In the genomic region with DNA sequence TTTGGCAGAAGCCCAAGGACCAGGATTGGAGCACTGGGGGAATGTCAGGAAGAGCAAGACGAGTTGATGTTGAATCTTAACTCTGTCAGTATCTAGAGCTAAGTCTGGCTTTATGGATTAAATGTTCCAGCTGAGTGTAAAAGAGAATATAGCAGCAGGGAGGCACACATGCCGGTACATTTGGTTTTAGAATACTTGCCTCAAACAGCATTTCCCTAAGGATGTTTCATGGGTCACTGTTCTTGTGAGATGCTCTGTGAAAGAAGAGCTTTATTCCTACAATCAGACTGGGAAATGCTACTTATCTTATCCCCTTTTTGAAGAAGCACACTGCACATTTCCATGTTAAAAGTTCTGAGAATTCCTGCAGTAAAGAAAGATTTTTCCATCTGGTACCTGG, we compare ENCODE assay signal across 31 cellular contexts.
"Had no signal": no experiment of that assay in that cellular context is flagged by ENCODE, and none has a peak within 500 bp of the region (broad histone marks: within the 10 kb centered on the region; RNA-seq: fewer than 3 reads in every experiment).

No MANE protein-coding gene starts in this region.

- H3K4me2 ChIP-seq: smooth muscle cell had no signal

- FAIRE-seq: endometrium, islet of Langerhans, pancreas had no signal

- H3K36me3 ChIP-seq: esophagus squamous epithelium, heart right ventricle, left lung, neutrophil, pancreas, right lobe of liver, suprapubic skin, transverse colon, upper lobe of right lung, uterus had no signal

- H3K27ac Mint-ChIP-seq: effector memory CD8-positive, alpha-beta T cell; mesothelial cell of epicardium; naive thymus-derived CD4-positive, alpha-beta T cell; nephron; stimulated activated naive CD8-positive, alpha-beta T cell treated with anti-CD3 and anti-CD28 coated beads, Interleukin-15, amount 100 ng/mL, for 72 hours had no signal

- H3K27me3 ChIP-seq: esophagus squamous epithelium, heart right ventricle, left lung, neutrophil, pancreas, right lobe of liver, suprapubic skin, transverse colon, upper lobe of right lung, uterus had no signal

- H3K4me3 Mint-ChIP-seq: effector memory CD8-positive, alpha-beta T cell; mesothelial cell of epicardium; naive thymus-derived CD4-positive, alpha-beta T cell; nephron; stimulated activated naive CD8-positive, alpha-beta T cell treated with anti-CD3 and anti-CD28 coated beads, Interleukin-15, amount 100 ng/mL, for 72 hours had no signal

- H3K9me3 ChIP-seq: esophagus squamous epithelium, heart right ventricle, left lung, neutrophil, pancreas, right lobe of liver, suprapubic skin, transverse colon, upper lobe of right lung, uterus had no signal

- H3K4me3 ChIP-seq: coronary artery, esophagus squamous epithelium, heart right ventricle, left lung, pancreas, right lobe of liver, smooth muscle cell, suprapubic skin, transverse colon, upper lobe of right lung, uterus had no signal

- ATAC-seq: effector memory CD8-positive, alpha-beta T cell; heart right ventricle; left cardiac atrium; left lung; naive thymus-derived CD4-positive, alpha-beta T cell; pancreas; right lobe of liver; stimulated activated naive CD8-positive, alpha-beta T cell treated with anti-CD3 and anti-CD28 coated beads, Interleukin-15, amount 100 ng/mL, for 72 hours; upper lobe of right lung had no signal

- H3K4me1 Mint-ChIP-seq: stimulated activated naive CD8-positive, alpha-beta T cell treated with anti-CD3 and anti-CD28 coated beads, Interleukin-15, amount 100 ng/mL, for 72 hours had no signal

- DNase-seq: dermis blood vessel endothelial cell; effector memory CD8-positive, alpha-beta T cell; erythroblast; esophagus squamous epithelium; foreskin melanocyte; glutamatergic neuron; heart right ventricle; hippocampal formation; left cardiac atrium; left lung; mesenchymal stem cell; naive thymus-derived CD4-positive, alpha-beta T cell; pancreas; right lobe of liver; stimulated activated CD4-positive, alpha-beta T cell treated with anti-CD3 and anti-CD28 coated beads, Interleukin-12 subunit alpha, Interleukin-12 subunit beta, amount 100 ng/mL, for 4 hours; stimulated activated CD4-positive, alpha-beta T cell treated with anti-CD3 and anti-CD28 coated beads, Interleukin-1b, Interleukin-23, amount 100 ng/mL, for 48 hours; stimulated activated CD4-positive, alpha-beta T cell treated with anti-CD3 and anti-CD28 coated beads, Interleukin-4, amount 100 ng/mL, for 1 hour; stimulated activated CD8-positive, alpha-beta memory T cell treated with anti-CD3 and anti-CD28 coated beads, Interleukin-4, amount 100 ng/mL, for 48 hours; stimulated activated naive CD4-positive, alpha-beta T cell; stimulated activated naive CD8-positive, alpha-beta T cell treated with anti-CD3 and anti-CD28 coated beads, Interleukin-15, amount 100 ng/mL, for 72 hours; transverse colon; upper lobe of right lung; uterus had no signal

- H3K27ac ChIP-seq: coronary artery, esophagus squamous epithelium, heart right ventricle, left lung, neutrophil, pancreas, right lobe of liver, suprapubic skin, transverse colon, upper lobe of right lung, uterus had no signal

- H3K4me1 ChIP-seq: esophagus squamous epithelium, left lung, pancreas, right lobe of liver, suprapubic skin, transverse colon, upper lobe of right lung, uterus had no signal

- H3K9me3 Mint-ChIP-seq: effector memory CD8-positive, alpha-beta T cell; nephron; stimulated activated naive CD8-positive, alpha-beta T cell treated with anti-CD3 and anti-CD28 coated beads, Interleukin-15, amount 100 ng/mL, for 72 hours had no signal

- H3K27me3 Mint-ChIP-seq: effector memory CD8-positive, alpha-beta T cell; stimulated activated naive CD8-positive, alpha-beta T cell treated with anti-CD3 and anti-CD28 coated beads, Interleukin-15, amount 100 ng/mL, for 72 hours had no signal

- H3K36me3 Mint-ChIP-seq: mesothelial cell of epicardium had no signal
